Comparison of ENCODE assay signal across 18 cellular contexts in the genomic region with DNA sequence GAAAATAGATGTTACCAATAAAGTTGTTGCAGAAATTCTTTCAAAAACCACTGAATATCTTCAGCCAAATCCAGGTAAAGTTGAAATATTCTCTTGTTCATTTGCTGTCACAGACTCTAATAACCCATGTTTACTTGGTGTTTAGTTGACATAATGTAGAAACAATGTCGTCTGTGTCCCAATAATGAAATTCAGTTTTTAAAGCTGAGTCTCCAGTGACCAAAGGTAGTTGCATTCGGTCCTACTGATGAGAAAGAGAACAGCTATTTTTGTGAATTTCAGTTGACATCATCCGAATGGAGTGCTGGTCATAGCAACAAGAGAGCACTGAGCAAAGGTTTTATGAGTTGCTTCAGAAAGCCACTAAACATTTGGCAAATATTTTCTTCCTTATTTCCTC.
"Had no signal": no experiment of that assay in that cellular context is flagged by ENCODE, and none has a peak within 500 bp of the region (broad histone marks: within the 10 kb centered on the region; RNA-seq: fewer than 3 reads in every experiment).

No MANE protein-coding gene starts in this region.

- H3K4me3 ChIP-seq: esophagus muscularis mucosa, heart right ventricle, lung, ovary, right lobe of liver, testis, tibial artery, upper lobe of left lung had no signal

- DNase-seq: cerebellar nuclear complex; effector CD8-positive, alpha-beta T cell; glutamatergic neuron; heart right ventricle; left ventricle myocardium superior; natural killer cell; occipital lobe; ovary; right lobe of liver; stimulated activated CD4-positive, alpha-beta T cell treated with anti-CD3 and anti-CD28 coated beads, Interleukin-15, amount 100 ng/mL, for 24 hours; stimulated activated CD4-positive, alpha-beta T cell treated with anti-CD3 and anti-CD28 coated beads, Interleukin-2, amount 100 ng/mL, for 48 hours; stimulated activated naive B cell treated with anti-CD40 and anti-IgM and Interleukin-4, amounts not matched to agents 10 μg/mL and 1 μg/mL and 100 μg/mL, for 72 hours; testis; tibial artery; upper lobe of left lung had no signal

- H3K27me3 ChIP-seq: esophagus muscularis mucosa, foreskin keratinocyte, heart right ventricle, ovary, right lobe of liver, testis, tibial artery, upper lobe of left lung had no signal

- H3K27ac ChIP-seq: esophagus muscularis mucosa, foreskin keratinocyte, heart right ventricle, ovary, right lobe of liver, testis, tibial artery, upper lobe of left lung had no signal
